9 cellular contexts compared by ENCODE assay signal in genomic region chr2:43127941-43128561, GRCh38.
DNase-seq lines count a peak whose midpoint lies in the region; ATAC-seq and TF ChIP-seq lines count a peak whose summit lies in the region.
"Had no signal": no experiment of that assay in that cellular context is flagged by ENCODE, and none has a peak within 500 bp of the region (broad histone marks: within the 10 kb centered on the region; RNA-seq: fewer than 3 reads in every experiment).

No MANE protein-coding gene starts in this region.

- TF ChIP-seq CTCF in Loucy (conservative IDR thresholded peaks at IDR 0.05; ENCODE audit: low read length) (no peak), neutrophil (IDR thresholded peaks at IDR 0.05) (no peak)

- H3K27ac Mint-ChIP-seq in CD4-positive, alpha-beta memory T cell = peak overlapping the region; percentile 97 to 100 (median 100)
- H3K27ac Mint-ChIP-seq in dendritic cell treated with granulocyte-macrophage colony-stimulating factor and Interleukin-4, amounts not matched to agents 40 ng/mL and 50 ng/mL, for 4 days = peak overlapping the region; percentile 84

- H3K4me3 ChIP-seq in CD4-positive, alpha-beta memory T cell (ENCODE audit: low read length in 2 of 2) = peak overlapping the region in 1 of 2 donors; percentile 32
- H3K4me3 ChIP-seq in Loucy (ENCODE audit: low read length, poor library complexity, severe bottlenecking) = no peak overlapping the region
- peak overlapping the region; percentile 24 to 51 for H3K4me3 ChIP-seq in neutrophil (ENCODE audit: low read depth in 1 of 2, low read length in 1 of 2)

- intact Hi-C loops in CD4-positive, alpha-beta memory T cell (cut with micrococcal nuclease) = loop anchor here (1.0 to 10.0 kb wide), 7 partner anchors 9 to 449 kb away; no protein-coding TSS in a partner anchor
- intact Hi-C loops in dendritic cell treated with granulocyte-macrophage colony-stimulating factor and Interleukin-4, amounts not matched to agents 40 ng/mL and 50 ng/mL, for 4 days (cut with micrococcal nuclease) = loop anchor here (2.0 to 10.0 kb wide), 3 partner anchors 21 to 153 kb away; no protein-coding TSS in a partner anchor

- H3K9me2 ChIP-seq in Loucy (replicated peaks; ENCODE audit: low read depth, low read length) = no peaks in the 10 kb centered on the region

- peak overlapping the region; percentile 49 for H3K27ac ChIP-seq in CD4-positive, alpha-beta memory T cell (ENCODE audit: low read depth, low read length)
- peak overlapping the region; percentile 99 for H3K27ac ChIP-seq in neutrophil

- DNase-seq in CD4-positive, alpha-beta memory T cell = peak in 2 of 5 donors; percentile 39 to 52
- no peak for DNase-seq in stimulated activated naive CD4-positive, alpha-beta T cell treated with Interleukin-2 at 50 U/mL for 16 hours (lab: John Stamatoyannopoulos, UW)
- no peak for DNase-seq in NK-92 (lab: John Stamatoyannopoulos, UW; ENCODE audit: unreplicated experiment)
- DNase-seq: Calu3, NCI-H446 had no signal

- peaks cover 0 to 3% (median 0%) of the 10 kb centered on the region in 8 donors for H3K9me3 Mint-ChIP-seq in CD4-positive, alpha-beta memory T cell
- H3K9me3 Mint-ChIP-seq in dendritic cell treated with granulocyte-macrophage colony-stimulating factor and Interleukin-4, amounts not matched to agents 40 ng/mL and 50 ng/mL, for 4 days = no peaks in the 10 kb centered on the region

- no peak for ATAC-seq in GM19023 (IDR thresholded peaks at IDR 0.05; ENCODE audit: unreplicated experiment)

- H3K79me2 ChIP-seq in Loucy (ENCODE audit: insufficient read depth, low read length) = no peaks in the 10 kb centered on the region

- H3K27me3 Mint-ChIP-seq in CD4-positive, alpha-beta memory T cell = no peaks in the 10 kb centered on the region
- H3K27me3 Mint-ChIP-seq in dendritic cell treated with granulocyte-macrophage colony-stimulating factor and Interleukin-4, amounts not matched to agents 40 ng/mL and 50 ng/mL, for 4 days = no peaks in the 10 kb centered on the region

- peak overlapping the region; percentile 46 to 81 (median 70) for H3K4me3 Mint-ChIP-seq in CD4-positive, alpha-beta memory T cell
- H3K4me3 Mint-ChIP-seq in dendritic cell treated with granulocyte-macrophage colony-stimulating factor and Interleukin-4, amounts not matched to agents 40 ng/mL and 50 ng/mL, for 4 days = peak overlapping the region; percentile 59

- H3K36me3 ChIP-seq in CD4-positive, alpha-beta memory T cell (ENCODE audit: insufficient read depth, low read length) = no peaks in the 10 kb centered on the region
- no peaks in the 10 kb centered on the region for H3K36me3 ChIP-seq in Loucy (ENCODE audit: insufficient read depth, low read length)
- no peaks in the 10 kb centered on the region for H3K36me3 ChIP-seq in neutrophil

- POLR2A ChIA-PET in CD4-positive, alpha-beta memory T cell (lab: Charles Lee; ENCODE audit: partially characterized antibody) = interaction anchor here (0.6 to 65.0 kb wide), 8 partner anchors 9 to 468 kb away, joined by 3 to 6960 read pairs (median 24); partner anchors contain the start of genes THADA and ZFP36L2

- H4K20me1 ChIP-seq in Loucy (ENCODE audit: insufficient read depth, low read length, poor library complexity, severe bottlenecking) = no peaks in the 10 kb centered on the region

- no peaks in the 10 kb centered on the region for H3K36me3 Mint-ChIP-seq in CD4-positive, alpha-beta memory T cell
- H3K36me3 Mint-ChIP-seq in dendritic cell treated with granulocyte-macrophage colony-stimulating factor and Interleukin-4, amounts not matched to agents 40 ng/mL and 50 ng/mL, for 4 days (ENCODE audit: low read depth) = no peaks in the 10 kb centered on the region

- H3K9me3 ChIP-seq in CD4-positive, alpha-beta memory T cell (ENCODE audit: control insufficient read depth in 1 of 2, low read length in 2 of 2) = no peaks in the 10 kb centered on the region
- no peaks in the 10 kb centered on the region for H3K9me3 ChIP-seq in Loucy (ENCODE audit: insufficient read depth, low read depth, low read length)
- H3K9me3 ChIP-seq in neutrophil = no peaks in the 10 kb centered on the region

- H3K4me1 ChIP-seq in CD4-positive, alpha-beta memory T cell (ENCODE audit: insufficient read depth, low read length) = peaks cover 59% of the 10 kb centered on the region
- peaks cover 53% of the 10 kb centered on the region for H3K4me1 ChIP-seq in Loucy (ENCODE audit: insufficient read depth, low read length, poor library complexity, severe bottlenecking)
- peaks cover 80 to 83% of the 10 kb centered on the region in 2 experiments for H3K4me1 ChIP-seq in neutrophil (ENCODE audit: control insufficient read depth in 1 of 2, insufficient read depth in 1 of 2, low read depth in 1 of 2, low read length in 1 of 2)

- peak overlapping the region; percentile 65 for H3K9ac ChIP-seq in Loucy (ENCODE audit: low read depth, low read length, poor library complexity, severe bottlenecking)

- peaks cover 7% of the 10 kb centered on the region; the same call in 1 of the 2 replicates for H3F3A ChIP-seq in Loucy (ENCODE audit: low read depth)

- CTCF ChIA-PET in CD4-positive, alpha-beta memory T cell (lab: Charles Lee; ENCODE audit: partially characterized antibody) = interaction anchor here (1.2 to 18.4 kb wide), 21 partner anchors 8 to 449 kb away, joined by 3 to 445 read pairs (median 6); partner anchors contain the start of gene ZFP36L2

- H3K27me3 ChIP-seq in CD4-positive, alpha-beta memory T cell (ENCODE audit: insufficient read depth, low read length) = no peaks in the 10 kb centered on the region
- H3K27me3 ChIP-seq in Loucy (ENCODE audit: insufficient read depth, low read length, poor library complexity, severe bottlenecking) = no peaks in the 10 kb centered on the region
- H3K27me3 ChIP-seq in neutrophil = no peaks in the 10 kb centered on the region

- no peak overlapping the region for H2AFZ ChIP-seq in Loucy (ENCODE audit: low read length)

- H3K4me2 ChIP-seq in Loucy (ENCODE audit: low read depth, low read length, poor library complexity, severe bottlenecking) = no peak overlapping the region

- H3K4me1 Mint-ChIP-seq in CD4-positive, alpha-beta memory T cell = peaks cover 54 to 66% (median 57%) of the 10 kb centered on the region in 4 donors
- H3K4me1 Mint-ChIP-seq in dendritic cell treated with granulocyte-macrophage colony-stimulating factor and Interleukin-4, amounts not matched to agents 40 ng/mL and 50 ng/mL, for 4 days (ENCODE audit: low read depth) = peaks cover 94% of the 10 kb centered on the region
